Comparison of ENCODE assay signal across 9 cellular contexts in the genomic region with DNA sequence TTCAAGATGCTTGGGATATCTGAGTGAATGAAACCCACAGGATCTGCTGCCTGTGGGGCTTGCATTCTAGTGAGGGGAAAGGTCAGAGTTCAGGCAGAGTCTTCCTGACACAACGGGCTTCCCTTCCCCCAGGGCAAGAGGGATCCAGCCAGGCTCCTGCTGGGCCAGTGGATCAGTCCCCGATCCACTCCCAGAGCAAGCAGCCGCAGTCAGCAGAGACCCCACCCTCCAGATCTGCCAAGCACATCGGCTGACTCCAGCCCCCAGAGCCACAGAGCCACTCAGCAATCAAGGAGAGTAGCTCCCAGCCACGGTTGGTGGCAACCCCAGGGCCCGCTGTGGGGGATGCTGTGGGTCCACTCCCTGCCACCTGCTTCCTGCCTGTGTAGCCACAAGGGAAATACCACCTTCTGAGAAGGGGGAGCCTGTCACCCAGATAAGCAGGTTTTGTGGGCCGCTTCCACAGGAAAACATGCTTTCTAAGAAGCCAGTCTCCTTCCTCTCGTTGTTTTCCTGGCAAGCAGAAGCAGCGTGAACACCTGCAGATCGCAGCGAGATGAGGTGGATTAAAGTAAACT. TPM values are rescaled to one million over a fixed set of nuclear protein-coding genes. Genes with fewer than 3 reads are reported as not detected.
DNase-seq lines count a peak whose midpoint lies in the region; ATAC-seq, FAIRE-seq and TF ChIP-seq lines count a peak whose summit lies in the region.
"Had no signal": no experiment of that assay in that cellular context is flagged by ENCODE, and none has a peak within 500 bp of the region (broad histone marks: within the 10 kb centered on the region; RNA-seq: fewer than 3 reads in every experiment).

No MANE protein-coding gene starts in this region.

- H3K4me1 ChIP-seq in BLaER1: peaks cover 45% of the 10 kb centered on the region

- H3K27me3 ChIP-seq in BLaER1: peaks cover 86% of the 10 kb centered on the region
- H3K27me3 ChIP-seq in brain microvascular endothelial cell (replicated peaks): peaks cover 50% of the 10 kb centered on the region

- in situ Hi-C loops in brain microvascular endothelial cell (cut with HindIII; ENCODE audit: low pct_ligation_motif_present, low sequenced_read_pairs): loop anchor here (25.0 kb wide), 1 partner anchor 544 kb away; no protein-coding TSS in a partner anchor

- H4K20me1 ChIP-seq in BLaER1: peaks cover 43% of the 10 kb centered on the region

- no peaks in the 10 kb centered on the region for H3K36me3 Mint-ChIP-seq in WTC11

- CTCF ChIA-PET in WTC11 (lab: Charles Lee): interaction anchor here (1.0 to 2.5 kb wide), 3 partner anchors 9 to 12 kb away, joined by 3 to 14 read pairs (median 6); no protein-coding TSS in a partner anchor

- H3K36me3 ChIP-seq in BLaER1: no peaks in the 10 kb centered on the region
- H3K36me3 ChIP-seq in brain microvascular endothelial cell (replicated peaks): no peaks in the 10 kb centered on the region

- peak overlapping the region; percentile 30; the same call in 1 of the 2 replicates for H3K9ac ChIP-seq in BLaER1

- no peak for TF ChIP-seq CTCF in WTC11 (IDR thresholded peaks at IDR 0.05)
- no peak for TF ChIP-seq CTCF in brain microvascular endothelial cell (IDR thresholded peaks at IDR 0.05; ENCODE audit: low read depth, low read length, missing control alignments)

- no peak overlapping the region for H3K4me3 Mint-ChIP-seq in WTC11

- peaks cover 4% of the 10 kb centered on the region; the same call in 1 of the 2 replicates for H3K27me3 Mint-ChIP-seq in WTC11 (ENCODE audit: low read depth)

- H3K4me3 ChIP-seq in BLaER1 (peak overlapping the region; percentile 1; the same call in 1 of the 2 replicates), brain microvascular endothelial cell (ENCODE audit: low read depth, low read length) (no peak overlapping the region)

- DNase-seq in WTC11 (ENCODE audit: low spot score) (no peak), left kidney (ENCODE audit: low read depth, low spot score) (peak; percentile 75), brain microvascular endothelial cell (no peak), RCC 7860 (ENCODE audit: low spot score) (no peak), Right ventricle myocardium superior (no peak)

- FAIRE-seq in RCC 7860 (lab: Jason Lieb, UNC): no peak
- FAIRE-seq: keratinocyte had no signal

- H3K27ac Mint-ChIP-seq in WTC11: peak overlapping the region; percentile 34; the same call in 1 of the 2 replicates

- ATAC-seq in GM19395 (IDR thresholded peaks at IDR 0.05; ENCODE audit: unreplicated experiment) (peak; percentile 38), HG03439 (IDR thresholded peaks at IDR 0.05; ENCODE audit: unreplicated experiment) (peak; percentile 36), WTC11 (peak; percentile 66), Right ventricle myocardium superior (ENCODE audit: poor library complexity) (no peak)

- H3K27ac ChIP-seq in BLaER1: peak overlapping the region; percentile 67
- H3K27ac ChIP-seq in brain microvascular endothelial cell: no peak overlapping the region

- intact Hi-C loops in Right ventricle myocardium superior (cut with DNase I): no loop called here

- POLR2A ChIA-PET in WTC11 (lab: Charles Lee): no interaction called here

- H3K4me2 ChIP-seq in BLaER1: peak overlapping the region; percentile 91

- no peaks in the 10 kb centered on the region for H3K9me3 Mint-ChIP-seq in WTC11

- H3K9me3 ChIP-seq in BLaER1: peaks cover 9% of the 10 kb centered on the region; the same call in 1 of the 2 replicates

- H3K4me1 Mint-ChIP-seq in WTC11: peaks cover 47% of the 10 kb centered on the region

TF ChIP-seq in WTC11, 78 proteins besides CTCF, POLR2A, EP300 and RAD21:
- TF ChIP-seq ZNF423 (CRISPR knock-in tag; IDR thresholded peaks at IDR 0.05): 0 out of 2 replicates have a peak, but pooled peaks have one; percentile 12
- no peak for TF ChIP-seq GRHL2 (CRISPR knock-in tag; IDR thresholded peaks at IDR 0.05; ENCODE audit: insufficient replicate concordance, severe bottlenecking)

RNA-seq across cellular contexts. Expression of a gene that starts 44.9 kb away (rescaled TPM):
- total RNA-seq in WTC11 (2021) (0.09 to 0.14 TPM in 2 of 3 replicates, not detected in the other), Right ventricle myocardium superior (2.4 TPM)
